ENCODE assay signal across 9 cellular contexts in genomic region chr18:21163647-21164625, GRCh38. TPM values are rescaled to one million over a fixed set of nuclear protein-coding genes. Genes with fewer than 3 reads are reported as not detected.
A peak's percentile ranks its signal among the peaks of the same experiment; 100 is the strongest.
DNase-seq lines count a peak whose midpoint lies in the region; ATAC-seq, FAIRE-seq and TF ChIP-seq lines count a peak whose summit lies in the region.
"Had no signal": no experiment of that assay in that cellular context is flagged by ENCODE, and none has a peak within 500 bp of the region (broad histone marks: within the 10 kb centered on the region; RNA-seq: fewer than 3 reads in every experiment).

No MANE protein-coding gene starts in this region.

- CTCF ChIA-PET in CD8-positive, alpha-beta T cell (lab: Charles Lee): no interaction called here

- H3K27ac ChIP-seq in GM23248: peak overlapping the region; percentile 97
- H3K27ac ChIP-seq in CD8-positive, alpha-beta T cell (ENCODE audit: low read depth, low read length): no peak overlapping the region

- DNase-seq in GM23248: peak; percentile 93
- DNase-seq in SIG-M5 treated with dmso at 0.1 percent for 504 hours (lab: John Stamatoyannopoulos, UW; ENCODE audit: unreplicated experiment): peak; percentile 98
- DNase-seq in fibroblast of the aortic adventitia (ENCODE audit: low read depth): peak; percentile 89
- DNase-seq in sciatic nerve (ENCODE audit: low spot score): no peak
- no peak for DNase-seq in iPS-NIHi11 (ENCODE audit: low spot score)
- no peak for DNase-seq in CD8-positive, alpha-beta T cell
- no peak for DNase-seq in GM12892 (ENCODE audit: insufficient read length)
- DNase-seq in type B pancreatic cell (ENCODE audit: extremely low spot score, unreplicated experiment): no peak
- DNase-seq: central memory CD4-positive, alpha-beta T cell had no signal

- 7 to 8% methylated on average over 7 of the region's 7 CpGs for WGBS in GM23248 (ENCODE audit: low coverage in 1 of 2, low lambda C conversion rate in 2 of 2, missing lambda C conversion rate in 2 of 2), 2 experiments

- H3K9ac ChIP-seq in GM23248: peak overlapping the region; percentile 83

- FAIRE-seq in GM12892 (lab: Jason Lieb, UNC): no peak

- no peaks in the 10 kb centered on the region for H3K27me3 ChIP-seq in GM23248 (replicated peaks; ENCODE audit: insufficient read depth)
- no peaks in the 10 kb centered on the region for H3K27me3 ChIP-seq in CD8-positive, alpha-beta T cell (ENCODE audit: insufficient read depth, low read length)

- no peak overlapping the region for H3K27ac Mint-ChIP-seq in CD8-positive, alpha-beta T cell
- H3K27ac Mint-ChIP-seq in type B pancreatic cell: no peak overlapping the region

- TF ChIP-seq POLR2A in GM12892 (IDR thresholded peaks at IDR 0.05; ENCODE audit: low read depth, low read length): no peak

- no peaks in the 10 kb centered on the region for H3K4me1 Mint-ChIP-seq in CD8-positive, alpha-beta T cell (ENCODE audit: low read depth)
- H3K4me1 Mint-ChIP-seq in type B pancreatic cell (ENCODE audit: unreplicated experiment): no peaks in the 10 kb centered on the region

- H3K4me1 ChIP-seq in GM23248 (ENCODE audit: insufficient read depth): peaks cover 18% of the 10 kb centered on the region
- no peaks in the 10 kb centered on the region for H3K4me1 ChIP-seq in CD8-positive, alpha-beta T cell (ENCODE audit: insufficient read depth, low read length)

- no peaks in the 10 kb centered on the region for H4K20me1 ChIP-seq in GM23248 (ENCODE audit: insufficient read depth)

- no peaks in the 10 kb centered on the region for H3K36me3 ChIP-seq in GM23248 (ENCODE audit: low read depth)
- no peaks in the 10 kb centered on the region for H3K36me3 ChIP-seq in CD8-positive, alpha-beta T cell (ENCODE audit: insufficient read depth, low read length)

- intact Hi-C loops in sciatic nerve (cut with DNase I): no loop called here
- intact Hi-C loops in CD8-positive, alpha-beta T cell (cut with DNase I, micrococcal nuclease): loop anchor here in 1 of 2 experiments (10.0 kb wide), 1 partner anchor 61 kb away; no protein-coding TSS in a partner anchor

- H3K27me3 Mint-ChIP-seq in CD8-positive, alpha-beta T cell (ENCODE audit: low read depth): peaks cover 5% of the 10 kb centered on the region
- no peaks in the 10 kb centered on the region for H3K27me3 Mint-ChIP-seq in type B pancreatic cell

- H3K9me3 Mint-ChIP-seq in CD8-positive, alpha-beta T cell: no peaks in the 10 kb centered on the region
- no peaks in the 10 kb centered on the region for H3K9me3 Mint-ChIP-seq in type B pancreatic cell

- no peak overlapping the region for H3K4me3 Mint-ChIP-seq in CD8-positive, alpha-beta T cell
- no peak overlapping the region for H3K4me3 Mint-ChIP-seq in type B pancreatic cell

- in situ Hi-C loops in GM23248 (cut with MboI): no loop called here

- TF ChIP-seq CTCF in fibroblast of the aortic adventitia (IDR thresholded peaks at IDR 0.05; ENCODE audit: insufficient read depth, low read length): no peak
- TF ChIP-seq CTCF in CD8-positive, alpha-beta T cell (IDR thresholded peaks at IDR 0.05): no peak
- no peak for TF ChIP-seq CTCF in type B pancreatic cell (conservative IDR thresholded peaks at IDR 0.05)

- POLR2A ChIA-PET in CD8-positive, alpha-beta T cell (lab: Charles Lee): no interaction called here

- no peaks in the 10 kb centered on the region for H3K79me2 ChIP-seq in GM23248 (ENCODE audit: insufficient read depth)

- no peaks in the 10 kb centered on the region for H3K9me3 ChIP-seq in GM23248 (ENCODE audit: low read depth)
- H3K9me3 ChIP-seq in CD8-positive, alpha-beta T cell (ENCODE audit: low read length): no peaks in the 10 kb centered on the region

- no peaks in the 10 kb centered on the region for H3K9me2 ChIP-seq in GM23248 (ENCODE audit: insufficient read depth)

- ATAC-seq in sciatic nerve: peak; percentile 87
- no peak for ATAC-seq in CD8-positive, alpha-beta T cell

- H3K4me2 ChIP-seq in GM23248 (ENCODE audit: unreplicated experiment): peak overlapping the region; percentile 93

- peaks cover 18% of the 10 kb centered on the region for H3F3A ChIP-seq in GM23248 (ENCODE audit: insufficient read depth)

- H2AFZ ChIP-seq in GM23248: peak overlapping the region; percentile 86

- peak overlapping the region; percentile 67 for H3K4me3 ChIP-seq in GM23248
- no peak overlapping the region for H3K4me3 ChIP-seq in fibroblast of the aortic adventitia (ENCODE audit: low read depth, low read length)
- H3K4me3 ChIP-seq in CD8-positive, alpha-beta T cell (ENCODE audit: low read depth, low read length): no peak overlapping the region

- no peaks in the 10 kb centered on the region for H3K36me3 Mint-ChIP-seq in CD8-positive, alpha-beta T cell
- no peaks in the 10 kb centered on the region for H3K36me3 Mint-ChIP-seq in type B pancreatic cell

RNA-seq across cellular contexts. Expression of gene ROCK1, which starts 52.3 kb away (rescaled TPM):
- total RNA-seq in GM23248 (2014; rRNA removed; shearing (Covaris generic)): 33.6 and 34.4 TPM in 2 replicates
- polyA plus RNA-seq in GM23248 (2016; fragmentation: Nextera tagmentation; extraction: Ambion mirVana): 33.3 and 35.9 TPM in 2 replicates
- 56.4 and 63.2 TPM in 2 replicates for total RNA-seq in fibroblast of the aortic adventitia (ENCODE audit: low replicate concordance)
- total RNA-seq in sciatic nerve: 98.8 TPM
- total RNA-seq in CD8-positive, alpha-beta T cell: 10 to 100 TPM; 88.5 to 94.7 TPM
- polyA plus RNA-seq in GM12892 (2012; ENCODE audit: missing spikeins): 35.4 TPM
- total RNA-seq in type B pancreatic cell (ENCODE audit: low replicate concordance): 36.6 and 42.4 TPM in 2 replicates

Comparison
In these comparisons a context has a peak if more than half of its experiments do, and no peak if none do; other contexts are left out.
1. DNase-seq: peak in GM23248 (single experiment), SIG-M5 treated with dmso at 0.1 percent for 504 hours (single experiment) and fibroblast of the aortic adventitia (single experiment); none in sciatic nerve (single experiment), iPS-NIHi11 (single experiment), CD8-positive, alpha-beta T cell (0 of 7), GM12892 (single experiment) and type B pancreatic cell (single experiment).